8 cellular contexts compared by ENCODE assay signal in the genomic region with DNA sequence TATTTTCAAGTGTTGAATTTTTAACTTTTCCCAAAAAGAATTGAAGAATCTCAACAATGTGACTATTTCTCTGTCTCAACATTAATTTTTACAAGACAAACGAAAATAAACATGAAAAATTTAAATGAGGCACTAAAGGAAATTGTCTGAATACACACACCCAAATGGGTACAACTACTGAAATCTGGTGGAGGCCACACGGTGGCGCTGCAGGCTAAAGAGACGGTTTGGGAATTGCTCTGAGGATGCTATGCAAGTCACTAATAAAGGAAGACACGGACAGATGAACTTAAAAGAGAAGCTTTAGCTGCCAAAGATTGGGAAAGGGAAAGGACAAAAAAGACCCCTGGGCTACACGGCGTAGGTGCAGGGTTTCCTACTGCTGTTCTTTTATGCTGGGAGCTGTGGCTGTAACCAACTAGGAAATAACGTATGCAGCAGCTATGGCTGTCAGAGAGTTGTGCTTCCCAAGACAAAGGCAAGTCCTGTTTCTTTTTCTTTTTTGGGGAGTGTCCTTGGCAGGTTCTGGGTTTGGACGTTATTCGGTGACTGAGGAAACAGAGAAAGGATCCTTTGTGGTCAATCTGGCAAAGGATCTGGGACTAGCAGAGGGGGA. TPM values are rescaled to one million over a fixed set of nuclear protein-coding genes. Genes with fewer than 3 reads are reported as not detected.
DNase-seq lines count a peak whose midpoint lies in the region; ATAC-seq, FAIRE-seq and TF ChIP-seq lines count a peak whose summit lies in the region.
"Had no signal": no experiment of that assay in that cellular context is flagged by ENCODE, and none has a peak within 500 bp of the region (broad histone marks: within the 10 kb centered on the region; RNA-seq: fewer than 3 reads in every experiment).

A gene (plus strand): TSS at position 244 of the 616 bp plus-strand sequence. CDS start 200 bp downstream, at position 444.

- H3K79me2 ChIP-seq in DND-41 (ENCODE audit: insufficient read depth, low read length) = no peaks in the 10 kb centered on the region

- no peaks in the 10 kb centered on the region for H3K36me3 ChIP-seq in DND-41 (ENCODE audit: insufficient read depth, low read length)
- no peaks in the 10 kb centered on the region for H3K36me3 ChIP-seq in WERI-Rb-1
- no peaks in the 10 kb centered on the region for H3K36me3 ChIP-seq in iPS-18a (ENCODE audit: control insufficient read depth, low read depth, low read length)

- intact Hi-C loops in activated T-helper 1 cell treated with anti-CD3 and anti-CD28 coated beads, Interleukin-12 subunit alpha, Interleukin-12 subunit beta, Interleukin-2, Interleukin-4 antibody, amounts not matched to agents 30 ng/mL and 10 ng/mL and 1 ng/mL, durations not matched to agents 14 hours and 24 hours and 36 hours (cut with micrococcal nuclease) = loop anchor here (10.0 kb wide), 1 partner anchor 363 kb away; no protein-coding TSS in a partner anchor

- H2AFZ ChIP-seq in DND-41 (ENCODE audit: low read depth, low read length) = no peak within 1 kb of the TSS

- H3K4me3 ChIP-seq in DND-41 (ENCODE audit: low read depth in 1 of 2, low read length in 2 of 2) = no peak within 1 kb of the TSS
- H3K4me3 ChIP-seq in WERI-Rb-1 (ENCODE audit: low read depth, low read length) = peak within 1 kb of the TSS; percentile 30
- peak within 1 kb of the TSS; percentile 46 for H3K4me3 ChIP-seq in iPS-18a (ENCODE audit: low read length)

- TF ChIP-seq CTCF in DND-41 (IDR thresholded peaks at IDR 0.05; ENCODE audit: borderline replicate concordance, extremely low read depth, low read length, poor library complexity, severe bottlenecking) (peak; percentile 77), WERI-Rb-1 (IDR thresholded peaks at IDR 0.05; ENCODE audit: low read depth, low read length) (peak; percentile 71), type B pancreatic cell (conservative IDR thresholded peaks at IDR 0.05) (peak; percentile 71)

- peaks cover 4% of the 10 kb centered on the region for H3K36me3 Mint-ChIP-seq in type B pancreatic cell
- no peaks in the 10 kb centered on the region for H3K36me3 Mint-ChIP-seq in activated T-helper 1 cell treated with anti-CD3 and anti-CD28 coated beads, Interleukin-12 subunit alpha, Interleukin-12 subunit beta, Interleukin-2, Interleukin-4 antibody, amounts not matched to agents 30 ng/mL and 10 ng/mL and 1 ng/mL, durations not matched to agents 14 hours and 24 hours and 36 hours (ENCODE audit: low read depth)

- H3K27me3 ChIP-seq in DND-41 (ENCODE audit: insufficient read depth, low read length, poor library complexity) (no peaks in the 10 kb centered on the region), WERI-Rb-1 (ENCODE audit: insufficient read depth, low read depth, severe bottlenecking) (no peaks in the 10 kb centered on the region), iPS-18a (ENCODE audit: control insufficient read depth, insufficient read depth, low read length) (no peaks in the 10 kb centered on the region)

- H3K27ac ChIP-seq in DND-41 (ENCODE audit: low read length) (no peak within 1 kb of the TSS), WERI-Rb-1 (no peak within 1 kb of the TSS), iPS-18a (ENCODE audit: low read length) (no peak within 1 kb of the TSS)

- DNase-seq in DND-41 (peak; percentile 56), HTR-8/SVneo (ENCODE audit: insufficient read length, low spot score) (peak; percentile 38), WERI-Rb-1 (peak; percentile 76), type B pancreatic cell (ENCODE audit: extremely low spot score, unreplicated experiment) (no peak), NCI-H1436 (lab: John Stamatoyannopoulos, UW) (no peak)
- no peak for DNase-seq in activated T-helper 1 cell treated with anti-CD3 and anti-CD28 coated beads, Interleukin-12 subunit alpha, Interleukin-12 subunit beta, Interleukin-2, Interleukin-4 antibody, amounts not matched to agents 30 ng/mL and 10 ng/mL and 1 ng/mL, durations not matched to agents 14 hours and 24 hours and 36 hours (ENCODE audit: low spot score)
- DNase-seq: activated B cell treated with CpG ODN at 0.5 μM for 24 hours had no signal

- H3K9me3 Mint-ChIP-seq in type B pancreatic cell = peaks cover 8% of the 10 kb centered on the region
- peaks cover 44% of the 10 kb centered on the region for H3K9me3 Mint-ChIP-seq in activated T-helper 1 cell treated with anti-CD3 and anti-CD28 coated beads, Interleukin-12 subunit alpha, Interleukin-12 subunit beta, Interleukin-2, Interleukin-4 antibody, amounts not matched to agents 30 ng/mL and 10 ng/mL and 1 ng/mL, durations not matched to agents 14 hours and 24 hours and 36 hours

- H3K4me1 ChIP-seq in DND-41 (ENCODE audit: insufficient read depth, low read length) (no peaks in the 10 kb centered on the region), iPS-18a (ENCODE audit: control insufficient read depth, low read depth, low read length) (no peaks in the 10 kb centered on the region)

- ATAC-seq in DND-41 (ENCODE audit: insufficient read depth, low read depth) = peak; percentile 71; the same call in 2 of the 3 replicates

- H4K20me1 ChIP-seq in DND-41 (ENCODE audit: insufficient read depth, low read length) = no peaks in the 10 kb centered on the region

- no peak within 1 kb of the TSS for H3K4me2 ChIP-seq in DND-41 (ENCODE audit: insufficient read depth, low read length)

- H3K27me3 Mint-ChIP-seq in type B pancreatic cell = no peaks in the 10 kb centered on the region
- peaks cover 5% of the 10 kb centered on the region for H3K27me3 Mint-ChIP-seq in activated T-helper 1 cell treated with anti-CD3 and anti-CD28 coated beads, Interleukin-12 subunit alpha, Interleukin-12 subunit beta, Interleukin-2, Interleukin-4 antibody, amounts not matched to agents 30 ng/mL and 10 ng/mL and 1 ng/mL, durations not matched to agents 14 hours and 24 hours and 36 hours (ENCODE audit: insufficient read depth)

- no peak within 1 kb of the TSS for H3K9ac ChIP-seq in DND-41 (ENCODE audit: low read depth, low read length)
- H3K9ac ChIP-seq in iPS-18a (ENCODE audit: low read length) = no peak within 1 kb of the TSS

- H3K9me3 ChIP-seq in DND-41 (ENCODE audit: insufficient read depth, low read length, severe bottlenecking) (peaks cover 9% of the 10 kb centered on the region), WERI-Rb-1 (ENCODE audit: severe bottlenecking) (peaks cover 8% of the 10 kb centered on the region), iPS-18a (ENCODE audit: control insufficient read depth, low read depth, low read length) (peaks cover 11% of the 10 kb centered on the region)

- FAIRE-seq in HTR-8/SVneo (lab: Jason Lieb, UNC) = no peak

- peak within 1 kb of the TSS; percentile 80 for H3K4me3 Mint-ChIP-seq in type B pancreatic cell
- H3K4me3 Mint-ChIP-seq in activated T-helper 1 cell treated with anti-CD3 and anti-CD28 coated beads, Interleukin-12 subunit alpha, Interleukin-12 subunit beta, Interleukin-2, Interleukin-4 antibody, amounts not matched to agents 30 ng/mL and 10 ng/mL and 1 ng/mL, durations not matched to agents 14 hours and 24 hours and 36 hours = no peak within 1 kb of the TSS
- H3K4me3 Mint-ChIP-seq: activated B cell treated with CpG ODN at 0.5 μM for 24 hours had no signal

- no peaks in the 10 kb centered on the region for H3K4me1 Mint-ChIP-seq in type B pancreatic cell (ENCODE audit: unreplicated experiment)
- H3K4me1 Mint-ChIP-seq in activated T-helper 1 cell treated with anti-CD3 and anti-CD28 coated beads, Interleukin-12 subunit alpha, Interleukin-12 subunit beta, Interleukin-2, Interleukin-4 antibody, amounts not matched to agents 30 ng/mL and 10 ng/mL and 1 ng/mL, durations not matched to agents 14 hours and 24 hours and 36 hours (ENCODE audit: low read depth) = no peaks in the 10 kb centered on the region

- H3K27ac Mint-ChIP-seq in type B pancreatic cell = no peak within 1 kb of the TSS
- H3K27ac Mint-ChIP-seq in activated T-helper 1 cell treated with anti-CD3 and anti-CD28 coated beads, Interleukin-12 subunit alpha, Interleukin-12 subunit beta, Interleukin-2, Interleukin-4 antibody, amounts not matched to agents 30 ng/mL and 10 ng/mL and 1 ng/mL, durations not matched to agents 14 hours and 24 hours and 36 hours = no peak within 1 kb of the TSS
- H3K27ac Mint-ChIP-seq: activated B cell treated with CpG ODN at 0.5 μM for 24 hours had no signal

RNA-seq across cellular contexts. Expression of the gene that starts here (rescaled TPM):
- 2.1 and 3.2 TPM in 2 replicates for total RNA-seq in type B pancreatic cell (ENCODE audit: low replicate concordance)
- not detected in 2 replicates for total RNA-seq in activated T-helper 1 cell treated with anti-CD3 and anti-CD28 coated beads, Interleukin-12 subunit alpha, Interleukin-12 subunit beta, Interleukin-2, Interleukin-4 antibody, amounts not matched to agents 30 ng/mL and 10 ng/mL and 1 ng/mL, durations not matched to agents 14 hours and 24 hours and 36 hours
- total RNA-seq: activated B cell treated with CpG ODN at 0.5 μM for 24 hours had no signal

Comparison
In these comparisons a context has a peak if more than half of its experiments do, and no peak if none do; other contexts are left out.
1. DNase-seq: peak in DND-41 (single experiment), HTR-8/SVneo (single experiment) and WERI-Rb-1 (single experiment); none in type B pancreatic cell (single experiment), NCI-H1436 (single experiment) and activated T-helper 1 cell treated with anti-CD3 and anti-CD28 coated beads, Interleukin-12 subunit alpha, Interleukin-12 subunit beta, Interleukin-2, Interleukin-4 antibody, amounts not matched to agents 30 ng/mL and 10 ng/mL and 1 ng/mL, durations not matched to agents 14 hours and 24 hours and 36 hours (single experiment).
2. H3K4me3 ChIP-seq: peak in WERI-Rb-1 (single experiment) and iPS-18a (single experiment); none in DND-41 (0 of 2).
3. Peak in every context shown above with its lines, with median percentiles within 50 percentile points of each other: CTCF ChIP-seq.